ENCODE assay signal across 2 cellular contexts in the genomic region with DNA sequence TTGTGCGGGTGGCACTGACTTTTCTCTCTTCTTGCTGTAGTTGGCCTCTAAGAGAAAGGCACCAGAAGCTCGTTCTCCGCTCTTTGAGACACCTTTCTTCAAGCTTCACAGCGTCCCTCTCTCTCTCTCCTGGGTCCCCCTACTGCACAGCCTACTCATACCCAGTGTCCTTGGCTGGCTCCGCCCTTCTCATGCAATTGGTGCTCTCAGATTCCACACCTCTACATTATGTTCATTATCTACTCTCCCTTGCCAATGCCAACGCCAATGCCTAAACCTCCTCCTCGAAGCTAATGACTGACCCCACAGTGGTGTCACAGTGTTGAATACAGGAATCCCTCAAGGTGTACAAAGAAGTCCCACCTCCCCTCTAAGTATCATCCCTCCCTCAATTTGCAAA.
TF ChIP-seq lines count a peak whose summit lies in the region.

No MANE protein-coding gene starts in this region.

TF ChIP-seq in GM23338, 12 proteins besides CTCF, POLR2A, EP300 and RAD21 (continues in another document):
- TF ChIP-seq JUNB (IDR thresholded peaks at IDR 0.05; ENCODE audit: unreplicated experiment), result no peak
- no peak for TF ChIP-seq POLR2AphosphoS5 (IDR thresholded peaks at IDR 0.05; ENCODE audit: low read depth)
- TF ChIP-seq EZH2phosphoT487 (IDR thresholded peaks at IDR 0.05; ENCODE audit: unreplicated experiment), result no peak
- no peak for TF ChIP-seq ZNF114 (CRISPR knock-in tag; IDR thresholded peaks at IDR 0.05)
- TF ChIP-seq, protein P1, sequence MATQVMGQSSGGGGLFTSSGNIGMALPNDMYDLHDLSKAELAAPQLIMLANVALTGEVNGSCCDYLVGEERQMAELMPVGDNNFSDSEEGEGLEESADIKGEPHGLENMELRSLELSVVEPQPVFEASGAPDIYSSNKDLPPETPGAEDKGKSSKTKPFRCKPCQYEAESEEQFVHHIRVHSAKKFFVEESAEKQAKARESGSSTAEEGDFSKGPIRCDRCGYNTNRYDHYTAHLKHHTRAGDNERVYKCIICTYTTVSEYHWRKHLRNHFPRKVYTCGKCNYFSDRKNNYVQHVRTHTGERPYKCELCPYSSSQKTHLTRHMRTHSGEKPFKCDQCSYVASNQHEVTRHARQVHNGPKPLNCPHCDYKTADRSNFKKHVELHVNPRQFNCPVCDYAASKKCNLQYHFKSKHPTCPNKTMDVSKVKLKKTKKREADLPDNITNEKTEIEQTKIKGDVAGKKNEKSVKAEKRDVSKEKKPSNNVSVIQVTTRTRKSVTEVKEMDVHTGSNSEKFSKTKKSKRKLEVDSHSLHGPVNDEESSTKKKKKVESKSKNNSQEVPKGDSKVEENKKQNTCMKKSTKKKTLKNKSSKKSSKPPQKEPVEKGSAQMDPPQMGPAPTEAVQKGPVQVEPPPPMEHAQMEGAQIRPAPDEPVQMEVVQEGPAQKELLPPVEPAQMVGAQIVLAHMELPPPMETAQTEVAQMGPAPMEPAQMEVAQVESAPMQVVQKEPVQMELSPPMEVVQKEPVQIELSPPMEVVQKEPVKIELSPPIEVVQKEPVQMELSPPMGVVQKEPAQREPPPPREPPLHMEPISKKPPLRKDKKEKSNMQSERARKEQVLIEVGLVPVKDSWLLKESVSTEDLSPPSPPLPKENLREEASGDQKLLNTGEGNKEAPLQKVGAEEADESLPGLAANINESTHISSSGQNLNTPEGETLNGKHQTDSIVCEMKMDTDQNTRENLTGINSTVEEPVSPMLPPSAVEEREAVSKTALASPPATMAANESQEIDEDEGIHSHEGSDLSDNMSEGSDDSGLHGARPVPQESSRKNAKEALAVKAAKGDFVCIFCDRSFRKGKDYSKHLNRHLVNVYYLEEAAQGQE (IDR thresholded peaks at IDR 0.05; ENCODE audit: unreplicated experiment), result no peak
- TF ChIP-seq ZNF331 (CRISPR knock-in tag; IDR thresholded peaks at IDR 0.05; ENCODE audit: low read depth), result no peak
- TF ChIP-seq STAT1 (IDR thresholded peaks at IDR 0.05; ENCODE audit: unreplicated experiment), result no peak
- TF ChIP-seq NANOG (IDR thresholded peaks at IDR 0.05; ENCODE audit: borderline replicate concordance), result no peak
- TF ChIP-seq EZH2 (IDR thresholded peaks at IDR 0.05; ENCODE audit: low read depth, unreplicated experiment), result no peak
- TF ChIP-seq, protein P2, sequence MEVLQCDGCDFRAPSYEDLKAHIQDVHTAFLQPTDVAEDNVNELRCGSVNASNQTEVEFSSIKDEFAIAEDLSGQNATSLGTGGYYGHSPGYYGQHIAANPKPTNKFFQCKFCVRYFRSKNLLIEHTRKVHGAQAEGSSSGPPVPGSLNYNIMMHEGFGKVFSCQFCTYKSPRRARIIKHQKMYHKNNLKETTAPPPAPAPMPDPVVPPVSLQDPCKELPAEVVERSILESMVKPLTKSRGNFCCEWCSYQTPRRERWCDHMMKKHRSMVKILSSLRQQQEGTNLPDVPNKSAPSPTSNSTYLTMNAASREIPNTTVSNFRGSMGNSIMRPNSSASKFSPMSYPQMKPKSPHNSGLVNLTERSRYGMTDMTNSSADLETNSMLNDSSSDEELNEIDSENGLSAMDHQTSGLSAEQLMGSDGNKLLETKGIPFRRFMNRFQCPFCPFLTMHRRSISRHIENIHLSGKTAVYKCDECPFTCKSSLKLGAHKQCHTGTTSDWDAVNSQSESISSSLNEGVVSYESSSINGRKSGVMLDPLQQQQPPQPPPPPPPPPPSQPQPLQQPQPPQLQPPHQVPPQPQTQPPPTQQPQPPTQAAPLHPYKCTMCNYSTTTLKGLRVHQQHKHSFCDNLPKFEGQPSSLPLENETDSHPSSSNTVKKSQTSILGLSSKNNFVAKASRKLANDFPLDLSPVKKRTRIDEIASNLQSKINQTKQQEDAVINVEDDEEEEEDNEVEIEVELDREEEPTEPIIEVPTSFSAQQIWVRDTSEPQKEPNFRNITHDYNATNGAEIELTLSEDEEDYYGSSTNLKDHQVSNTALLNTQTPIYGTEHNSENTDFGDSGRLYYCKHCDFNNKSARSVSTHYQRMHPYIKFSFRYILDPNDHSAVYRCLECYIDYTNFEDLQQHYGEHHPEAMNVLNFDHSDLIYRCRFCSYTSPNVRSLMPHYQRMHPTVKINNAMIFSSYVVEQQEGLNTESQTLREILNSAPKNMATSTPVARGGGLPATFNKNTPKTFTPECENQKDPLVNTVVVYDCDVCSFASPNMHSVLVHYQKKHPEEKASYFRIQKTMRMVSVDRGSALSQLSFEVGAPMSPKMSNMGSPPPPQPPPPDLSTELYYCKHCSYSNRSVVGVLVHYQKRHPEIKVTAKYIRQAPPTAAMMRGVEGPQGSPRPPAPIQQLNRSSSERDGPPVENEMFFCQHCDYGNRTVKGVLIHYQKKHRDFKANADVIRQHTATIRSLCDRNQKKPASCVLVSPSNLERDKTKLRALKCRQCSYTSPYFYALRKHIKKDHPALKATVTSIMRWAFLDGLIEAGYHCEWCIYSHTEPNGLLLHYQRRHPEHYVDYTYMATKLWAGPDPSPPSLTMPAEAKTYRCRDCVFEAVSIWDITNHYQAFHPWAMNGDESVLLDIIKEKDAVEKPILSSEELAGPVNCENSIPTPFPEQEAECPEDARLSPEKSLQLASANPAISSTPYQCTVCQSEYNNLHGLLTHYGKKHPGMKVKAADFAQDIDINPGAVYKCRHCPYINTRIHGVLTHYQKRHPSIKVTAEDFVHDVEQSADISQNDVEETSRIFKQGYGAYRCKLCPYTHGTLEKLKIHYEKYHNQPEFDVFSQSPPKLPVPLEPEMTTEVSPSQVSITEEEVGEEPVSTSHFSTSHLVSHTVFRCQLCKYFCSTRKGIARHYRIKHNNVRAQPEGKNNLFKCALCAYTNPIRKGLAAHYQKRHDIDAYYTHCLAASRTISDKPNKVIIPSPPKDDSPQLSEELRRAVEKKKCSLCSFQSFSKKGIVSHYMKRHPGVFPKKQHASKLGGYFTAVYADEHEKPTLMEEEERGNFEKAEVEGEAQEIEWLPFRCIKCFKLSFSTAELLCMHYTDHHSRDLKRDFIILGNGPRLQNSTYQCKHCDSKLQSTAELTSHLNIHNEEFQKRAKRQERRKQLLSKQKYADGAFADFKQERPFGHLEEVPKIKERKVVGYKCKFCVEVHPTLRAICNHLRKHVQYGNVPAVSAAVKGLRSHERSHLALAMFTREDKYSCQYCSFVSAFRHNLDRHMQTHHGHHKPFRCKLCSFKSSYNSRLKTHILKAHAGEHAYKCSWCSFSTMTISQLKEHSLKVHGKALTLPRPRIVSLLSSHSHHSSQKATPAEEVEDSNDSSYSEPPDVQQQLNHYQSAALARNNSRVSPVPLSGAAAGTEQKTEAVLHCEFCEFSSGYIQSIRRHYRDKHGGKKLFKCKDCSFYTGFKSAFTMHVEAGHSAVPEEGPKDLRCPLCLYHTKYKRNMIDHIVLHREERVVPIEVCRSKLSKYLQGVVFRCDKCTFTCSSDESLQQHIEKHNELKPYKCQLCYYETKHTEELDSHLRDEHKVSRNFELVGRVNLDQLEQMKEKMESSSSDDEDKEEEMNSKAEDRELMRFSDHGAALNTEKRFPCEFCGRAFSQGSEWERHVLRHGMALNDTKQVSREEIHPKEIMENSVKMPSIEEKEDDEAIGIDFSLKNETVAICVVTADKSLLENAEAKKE (CRISPR knock-in tag; IDR thresholded peaks at IDR 0.05), result no peak

TF ChIP-seq in GM12891, 5 proteins besides CTCF, POLR2A, EP300 and RAD21:
- TF ChIP-seq POLR2AphosphoS5 (IDR thresholded peaks at IDR 0.05; ENCODE audit: low read depth, low read length) (no peak), TAF1 (IDR thresholded peaks at IDR 0.05; ENCODE audit: low read depth, low read length) (no peak)
